16 cellular contexts compared by ENCODE assay signal in genomic region chr21:44574457-44575306, GRCh38. TPM values are rescaled to one million over a fixed set of nuclear protein-coding genes. Genes with fewer than 3 reads are reported as not detected.
DNase-seq lines count a peak whose midpoint lies in the region; ATAC-seq and TF ChIP-seq lines count a peak whose summit lies in the region.
"Had no signal": no experiment of that assay in that cellular context is flagged by ENCODE, and none has a peak within 500 bp of the region (broad histone marks: within the 10 kb centered on the region; RNA-seq: fewer than 3 reads in every experiment).

No MANE protein-coding gene starts in this region.

- ATAC-seq in left ventricle myocardium superior (no peak), left colon (peak; percentile 95), GM18909 (IDR thresholded peaks at IDR 0.05; ENCODE audit: poor library complexity, unreplicated experiment) (no peak), HG03342 (IDR thresholded peaks at IDR 0.05; ENCODE audit: unreplicated experiment) (no peak)

- DNase-seq in right atrium auricular region (ENCODE audit: low spot score) (peak; percentile 28), left ventricle myocardium superior (no peak), SW480 (ENCODE audit: low spot score) (peak; percentile 50), left colon (peak; percentile 84 to 90), SKM-1 (lab: John Stamatoyannopoulos, UW; ENCODE audit: unreplicated experiment) (no peak), GM03348 (ENCODE audit: low spot score) (no peak)
- DNase-seq: activated naive CD4-positive, alpha-beta T cell treated with Interleukin-2 at 50 U/mL for 16 hours; EL; hypothalamus; NCI-H2107 had no signal

- no peaks in the 10 kb centered on the region for H3K27me3 ChIP-seq in right atrium auricular region

- H3K27ac ChIP-seq in right atrium auricular region = no peak overlapping the region
- H3K27ac ChIP-seq: epithelial cell of prostate, KMS-11, prostate gland had no signal

- H3K9me3 ChIP-seq in right atrium auricular region = peaks cover 0 to 16% of the 10 kb centered on the region in 2 donors
- H3K9me3 ChIP-seq: prostate gland had no signal

- intact Hi-C loops in left ventricle myocardium superior (cut with micrococcal nuclease) (no loop called here), left colon (cut with DNase I, micrococcal nuclease) (no loop called here)

- no peaks in the 10 kb centered on the region for H3K36me3 ChIP-seq in right atrium auricular region
- H3K36me3 ChIP-seq: prostate gland had no signal

- no peaks in the 10 kb centered on the region for H3K4me1 ChIP-seq in right atrium auricular region
- H3K4me1 ChIP-seq: prostate gland had no signal

- no peak overlapping the region for H3K4me3 ChIP-seq in right atrium auricular region
- H3K4me3 ChIP-seq: prostate gland had no signal

- no peak for TF ChIP-seq CTCF in right atrium auricular region (IDR thresholded peaks at IDR 0.05)

RNA-seq across cellular contexts. Expression of gene KRTAP10-4, which starts 1.2 kb away (rescaled TPM):
- total RNA-seq in right atrium auricular region (not detected), left ventricle myocardium superior (not detected), left colon (not detected)
- total RNA-seq: bronchial epithelial cell, prostate gland had no signal

RNA-seq across cellular contexts. Expression of gene KRTAP10-5, which starts 5.7 kb away (rescaled TPM):
- total RNA-seq in right atrium auricular region = not detected
- total RNA-seq in left ventricle myocardium superior = not detected
- total RNA-seq in left colon = not detected
- total RNA-seq: bronchial epithelial cell, prostate gland had no signal

RNA-seq across cellular contexts. Expression of gene KRTAP10-3, which starts 16.1 kb away (rescaled TPM):
- total RNA-seq in right atrium auricular region = not detected
- not detected for total RNA-seq in left ventricle myocardium superior
- not detected for total RNA-seq in left colon
- total RNA-seq: bronchial epithelial cell, prostate gland had no signal

RNA-seq across cellular contexts. Expression of gene KRTAP10-6, which starts 17.6 kb away (rescaled TPM):
- total RNA-seq in right atrium auricular region (not detected), left ventricle myocardium superior (not detected), left colon (not detected)
- total RNA-seq: bronchial epithelial cell, prostate gland had no signal

RNA-seq across cellular contexts. Expression of gene KRTAP10-2, which starts 23.4 kb away (rescaled TPM):
- not detected for total RNA-seq in right atrium auricular region
- not detected for total RNA-seq in left ventricle myocardium superior
- not detected for total RNA-seq in left colon
- total RNA-seq: bronchial epithelial cell, prostate gland had no signal

Comparison
In these comparisons a context has a peak if more than half of its experiments do, and no peak if none do; other contexts are left out.
1. DNase-seq: peak in right atrium auricular region (single experiment), SW480 (single experiment) and left colon (2 of 2); none in left ventricle myocardium superior (single experiment), SKM-1 (single experiment) and GM03348 (single experiment).